ENCODE assay signal across 10 cellular contexts in genomic region chr17:2403044-2403443, GRCh38. TPM values are rescaled to one million over a fixed set of nuclear protein-coding genes. Genes with fewer than 3 reads are reported as not detected.
DNase-seq lines count a peak whose midpoint lies in the region; ATAC-seq, FAIRE-seq and TF ChIP-seq lines count a peak whose summit lies in the region.
"Had no signal": no experiment of that assay in that cellular context is flagged by ENCODE, and none has a peak within 500 bp of the region (broad histone marks: within the 10 kb centered on the region; RNA-seq: fewer than 3 reads in every experiment).

No MANE protein-coding gene starts in this region.

- no peak overlapping the region for H2BK5ac ChIP-seq in mesenchymal stem cell (ENCODE audit: low read depth, low read length, poor library complexity, severe bottlenecking)

- intact Hi-C loops in activated CD4-positive, alpha-beta memory T cell treated with anti-CD3 and anti-CD28 coated beads for 36 hours (cut with micrococcal nuclease) = loop anchor here (5.0 kb wide), 4 partner anchors 51 to 351 kb away; partner anchors contain the start of genes PAFAH1B1, SMG6 and SRR

- peak overlapping the region; percentile 4 for H2AK5ac ChIP-seq in mesenchymal stem cell (ENCODE audit: low read length, severe bottlenecking)

- H3K4me1 Mint-ChIP-seq in activated CD4-positive, alpha-beta memory T cell treated with anti-CD3 and anti-CD28 coated beads, Interleukin-2, amount 10 ng/mL, durations not matched to agents 7 days and 5 days = peaks cover 49% of the 10 kb centered on the region
- H3K4me1 Mint-ChIP-seq in activated CD4-positive, alpha-beta memory T cell treated with anti-CD3 and anti-CD28 coated beads for 36 hours (ENCODE audit: low read depth) = peaks cover 36% of the 10 kb centered on the region

- H2BK12ac ChIP-seq in mesenchymal stem cell (ENCODE audit: low read length in 2 of 2) = peak overlapping the region; percentile 6 to 46

- H3K27me3 ChIP-seq in WERI-Rb-1 (ENCODE audit: insufficient read depth, low read depth, severe bottlenecking) (no peaks in the 10 kb centered on the region), mesenchymal stem cell (ENCODE audit: control insufficient read depth in 1 of 2, insufficient read depth in 1 of 2, low read length in 2 of 2) (no peaks in the 10 kb centered on the region), thoracic aorta (replicated peaks; ENCODE audit: insufficient read depth) (no peaks in the 10 kb centered on the region)

- H3K27me3 Mint-ChIP-seq in activated CD4-positive, alpha-beta memory T cell treated with anti-CD3 and anti-CD28 coated beads, Interleukin-2, amount 10 ng/mL, durations not matched to agents 7 days and 5 days = no peaks in the 10 kb centered on the region
- H3K27me3 Mint-ChIP-seq in activated CD4-positive, alpha-beta memory T cell treated with anti-CD3 and anti-CD28 coated beads for 36 hours = no peaks in the 10 kb centered on the region

- POLR2A ChIA-PET in activated CD4-positive, alpha-beta memory T cell treated with anti-CD3 and anti-CD28 coated beads, Interleukin-2, amount 10 ng/mL, durations not matched to agents 7 days and 5 days (lab: Charles Lee) = interaction anchor here (1.2 to 9.4 kb wide), 6 partner anchors 10 to 66 kb away, joined by 3 to 166 read pairs (median 8); partner anchors contain the start of genes SGSM2 and TSR1
- POLR2A ChIA-PET in activated CD4-positive, alpha-beta memory T cell treated with anti-CD3 and anti-CD28 coated beads for 36 hours (lab: Charles Lee) = interaction anchor here (1.2 to 3.0 kb wide), 2 partner anchors 10 to 67 kb away, joined by 3 to 37 read pairs; partner anchors contain the start of gene TSR1

- peak overlapping the region; percentile 44 to 80 for H3K18ac ChIP-seq in mesenchymal stem cell (ENCODE audit: low read depth in 1 of 2, low read length in 2 of 2)

- H2BK15ac ChIP-seq in mesenchymal stem cell (ENCODE audit: low read depth, poor library complexity, severe bottlenecking) = no peak overlapping the region

- H3K4me1 ChIP-seq in mesenchymal stem cell (ENCODE audit: control insufficient read depth, insufficient read depth, low read depth, low read length) (peaks cover 36% of the 10 kb centered on the region), thoracic aorta (ENCODE audit: control insufficient read depth in 1 of 2, low read depth in 2 of 2) (peaks cover 44 to 61% of the 10 kb centered on the region in 2 donors)

- H4K91ac ChIP-seq in mesenchymal stem cell (ENCODE audit: low read length) = peak overlapping the region; percentile 86

- H3K14ac ChIP-seq in mesenchymal stem cell (ENCODE audit: low read length in 2 of 2) = no peak overlapping the region

- no peak for TF ChIP-seq CTCF in WERI-Rb-1 (IDR thresholded peaks at IDR 0.05; ENCODE audit: low read depth, low read length)
- no peak for TF ChIP-seq CTCF in thoracic aorta (IDR thresholded peaks at IDR 0.05)

- peak overlapping the region; percentile 66 for H4K8ac ChIP-seq in mesenchymal stem cell (ENCODE audit: low read length)

- H2AFZ ChIP-seq in mesenchymal stem cell (ENCODE audit: low read depth, low read length) = no peak overlapping the region

- H3K36me3 ChIP-seq in WERI-Rb-1 (peaks cover 6% of the 10 kb centered on the region), mesenchymal stem cell (ENCODE audit: control insufficient read depth in 1 of 2, insufficient read depth in 2 of 2, low read depth in 1 of 2, low read length in 2 of 2) (no peaks in the 10 kb centered on the region), thoracic aorta (no peaks in the 10 kb centered on the region)

- CTCF ChIA-PET in activated CD4-positive, alpha-beta memory T cell treated with anti-CD3 and anti-CD28 coated beads, Interleukin-2, amount 10 ng/mL, durations not matched to agents 7 days and 5 days (lab: Charles Lee) = interaction anchor here (2.0 to 11.2 kb wide), 3 partner anchors 10 to 21 kb away, joined by 13 to 80 read pairs (median 73); no protein-coding TSS in a partner anchor
- CTCF ChIA-PET in activated CD4-positive, alpha-beta memory T cell treated with anti-CD3 and anti-CD28 coated beads for 36 hours (lab: Charles Lee) = interaction anchor here (2.4 to 9.5 kb wide), 3 partner anchors 11 to 21 kb away, joined by 16 to 98 read pairs (median 71); no protein-coding TSS in a partner anchor

- H3K4me3 Mint-ChIP-seq in activated CD4-positive, alpha-beta memory T cell treated with anti-CD3 and anti-CD28 coated beads, Interleukin-2, amount 10 ng/mL, durations not matched to agents 7 days and 5 days = peak overlapping the region; percentile 75
- H3K4me3 Mint-ChIP-seq in activated CD4-positive, alpha-beta memory T cell treated with anti-CD3 and anti-CD28 coated beads for 36 hours = no peak overlapping the region

- no peak for ATAC-seq in thoracic aorta (ENCODE audit: insufficient number of reproducible peaks, low FRiP score, low read depth)
- ATAC-seq in HG02623 (IDR thresholded peaks at IDR 0.05; ENCODE audit: unreplicated experiment) = no peak

- WGBS in mesenchymal stem cell = 96% methylated on average over 4 of the region's 4 CpGs

- H3K9me3 ChIP-seq in WERI-Rb-1 (ENCODE audit: severe bottlenecking) (no peaks in the 10 kb centered on the region), mesenchymal stem cell (ENCODE audit: control insufficient read depth, low read length) (no peaks in the 10 kb centered on the region), thoracic aorta (no peaks in the 10 kb centered on the region)

- H3K9ac ChIP-seq in mesenchymal stem cell (ENCODE audit: low read length) = peak overlapping the region; percentile 84
- H3K9ac ChIP-seq: parathyroid adenoma had no signal

- H3K4me3 ChIP-seq in WERI-Rb-1 (ENCODE audit: low read depth, low read length) = peak overlapping the region; percentile 43; the same call in 1 of the 2 replicates
- peak overlapping the region in 1 of 2 experiments; percentile 32 for H3K4me3 ChIP-seq in mesenchymal stem cell (ENCODE audit: insufficient read depth in 1 of 2, low read depth in 1 of 2, low read length in 2 of 2)
- peak overlapping the region; percentile 98 for H3K4me3 ChIP-seq in thoracic aorta

- no peak for FAIRE-seq in RCC 7860 (lab: Jason Lieb, UNC)

- H3K27ac Mint-ChIP-seq in activated CD4-positive, alpha-beta memory T cell treated with anti-CD3 and anti-CD28 coated beads, Interleukin-2, amount 10 ng/mL, durations not matched to agents 7 days and 5 days = no peak overlapping the region
- no peak overlapping the region for H3K27ac Mint-ChIP-seq in activated CD4-positive, alpha-beta memory T cell treated with anti-CD3 and anti-CD28 coated beads for 36 hours

- H3K9me3 Mint-ChIP-seq in activated CD4-positive, alpha-beta memory T cell treated with anti-CD3 and anti-CD28 coated beads, Interleukin-2, amount 10 ng/mL, durations not matched to agents 7 days and 5 days = no peaks in the 10 kb centered on the region
- H3K9me3 Mint-ChIP-seq in activated CD4-positive, alpha-beta memory T cell treated with anti-CD3 and anti-CD28 coated beads for 36 hours = no peaks in the 10 kb centered on the region

- peak overlapping the region; percentile 93 for H2BK120ac ChIP-seq in mesenchymal stem cell (ENCODE audit: low read depth, low read length)

- H3K4me2 ChIP-seq in mesenchymal stem cell (ENCODE audit: low read length, poor library complexity, severe bottlenecking) = no peak overlapping the region

- H3K27ac ChIP-seq in WERI-Rb-1 = peak overlapping the region; percentile 70
- no peak overlapping the region for H3K27ac ChIP-seq in mesenchymal stem cell (ENCODE audit: low read length, poor library complexity, severe bottlenecking)
- peak overlapping the region; percentile 73 to 99 for H3K27ac ChIP-seq in thoracic aorta

- no peak overlapping the region for H3K23ac ChIP-seq in mesenchymal stem cell (ENCODE audit: low read length in 2 of 2)

- no peaks in the 10 kb centered on the region for H3K36me3 Mint-ChIP-seq in activated CD4-positive, alpha-beta memory T cell treated with anti-CD3 and anti-CD28 coated beads, Interleukin-2, amount 10 ng/mL, durations not matched to agents 7 days and 5 days (ENCODE audit: low read depth)
- no peaks in the 10 kb centered on the region for H3K36me3 Mint-ChIP-seq in activated CD4-positive, alpha-beta memory T cell treated with anti-CD3 and anti-CD28 coated beads for 36 hours

- H3K4ac ChIP-seq in mesenchymal stem cell (ENCODE audit: low read depth in 1 of 2, low read length in 2 of 2) = peak overlapping the region; percentile 66 to 89

- peaks cover 4% of the 10 kb centered on the region for H3K79me1 ChIP-seq in mesenchymal stem cell (replicated peaks; ENCODE audit: low read length, poor library complexity, severe bottlenecking)

- no peak for DNase-seq in activated CD4-positive, alpha-beta memory T cell treated with anti-CD3 and anti-CD28 coated beads, Interleukin-2, amount 10 ng/mL, durations not matched to agents 7 days and 5 days
- no peak for DNase-seq in activated CD4-positive, alpha-beta memory T cell treated with anti-CD3 and anti-CD28 coated beads for 36 hours
- DNase-seq in WERI-Rb-1 (peak; percentile 8), mesenchymal stem cell (no peak), thoracic aorta (ENCODE audit: low spot score) (no peak), RCC 7860 (ENCODE audit: low spot score) (no peak), GM03348 (ENCODE audit: low spot score) (no peak)
- DNase-seq: NCI-H1436 treated with DMSO at 0.1 percent for 48 hours had no signal

RNA-seq across cellular contexts. Expression of gene MNT, which starts 2.2 kb away (rescaled TPM):
- total RNA-seq in activated CD4-positive, alpha-beta memory T cell treated with anti-CD3 and anti-CD28 coated beads, Interleukin-2, amount 10 ng/mL, durations not matched to agents 7 days and 5 days = 10 to 100 TPM; 29.1 to 29.9 TPM
- 10 to 100 TPM; 13.9 to 18.1 TPM for total RNA-seq in activated CD4-positive, alpha-beta memory T cell treated with anti-CD3 and anti-CD28 coated beads for 36 hours
- polyA plus RNA-seq in mesenchymal stem cell (2013, experiment 1 of 2) = 21.1 TPM
- polyA plus RNA-seq in mesenchymal stem cell (2013, experiment 2 of 2) = 19.7 TPM
- 10 to 100 TPM; 17.9 to 27.1 TPM for total RNA-seq in thoracic aorta
